ENCODE assay signal across 22 cellular contexts in the genomic region with DNA sequence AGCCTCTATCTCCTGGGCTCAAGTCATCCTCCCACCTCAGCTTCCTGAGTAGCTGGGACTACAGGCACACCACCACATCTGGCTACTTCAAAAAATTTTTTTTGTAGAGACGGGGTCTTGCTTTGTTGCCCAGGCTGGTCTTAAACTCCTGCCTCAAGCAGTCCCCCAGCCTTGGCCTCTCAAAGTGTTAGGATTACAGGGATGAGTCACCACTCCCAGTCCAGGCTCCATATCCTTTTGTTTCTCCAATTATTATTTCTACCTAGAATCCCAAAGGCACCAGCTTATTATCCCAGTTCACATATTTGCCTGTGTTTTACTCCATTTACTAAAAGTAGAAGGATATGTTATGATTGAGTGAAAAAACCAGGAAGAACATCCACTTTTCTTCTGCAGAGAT.
A peak's percentile ranks its signal among the peaks of the same experiment; 100 is the strongest.
DNase-seq lines count a peak whose midpoint lies in the region; ATAC-seq and TF ChIP-seq lines count a peak whose summit lies in the region.
"Had no signal": no experiment of that assay in that cellular context is flagged by ENCODE, and none has a peak within 500 bp of the region (broad histone marks: within the 10 kb centered on the region; RNA-seq: fewer than 3 reads in every experiment).

No MANE protein-coding gene starts in this region.

- H3K27ac Mint-ChIP-seq in stimulated activated naive CD8-positive, alpha-beta T cell treated with anti-CD3 and anti-CD28 coated beads, Interleukin-15, Interleukin-2, amounts not matched to agents 100 ng/mL and 50 ng/mL, for 24 hours, result peak overlapping the region; percentile 8
- H3K27ac Mint-ChIP-seq in stimulated activated naive CD8-positive, alpha-beta T cell treated with anti-CD3 and anti-CD28 coated beads, Interleukin-15, amount 100 ng/mL, for 72 hours, result peak overlapping the region in 1 of 2 donors; percentile 41
- H3K27ac Mint-ChIP-seq: CD4-positive, CD25-positive, alpha-beta regulatory T cell; T-helper 17 cell had no signal

- H3K27ac ChIP-seq in brain microvascular endothelial cell, result peak overlapping the region; percentile 81

- no peak for DNase-seq in stimulated activated naive CD8-positive, alpha-beta T cell treated with anti-CD3 and anti-CD28 coated beads, Interleukin-15, amount 100 ng/mL, for 72 hours
- DNase-seq in brain microvascular endothelial cell (no peak), middle frontal gyrus (ENCODE audit: extremely low spot score, low spot score) (peak; percentile 22), hepatic stellate cell (ENCODE audit: low spot score) (no peak), H4 (ENCODE audit: low spot score) (no peak), NCI-H128 (lab: John Stamatoyannopoulos, UW; ENCODE audit: unreplicated experiment) (no peak)
- DNase-seq: activated CD4-positive, alpha-beta T cell treated with anti-CD3 and anti-CD28 coated beads, Interleukin-2, amount 50 U/mL, for 48 hours; activated gamma-delta T cell; CD4-positive, CD25-positive, alpha-beta regulatory T cell; central memory CD4-positive, alpha-beta T cell; DMS 273 treated with DMSO at 0.1 percent for 48 hours; esophagus squamous epithelium; GOT3; mucosa of descending colon; NCI-H187 treated with DMSO at 0.1 percent for 48 hours; NCI-H774; stimulated activated CD8-positive, alpha-beta memory T cell treated with anti-CD3 and anti-CD28 coated beads, Interleukin-4, amount 100 ng/mL, for 48 hours; substantia nigra; T-helper 17 cell had no signal

- no peaks in the 10 kb centered on the region for H3K9me3 Mint-ChIP-seq in stimulated activated naive CD8-positive, alpha-beta T cell treated with anti-CD3 and anti-CD28 coated beads, Interleukin-15, Interleukin-2, amounts not matched to agents 100 ng/mL and 50 ng/mL, for 24 hours
- H3K9me3 Mint-ChIP-seq in stimulated activated naive CD8-positive, alpha-beta T cell treated with anti-CD3 and anti-CD28 coated beads, Interleukin-15, amount 100 ng/mL, for 72 hours, result no peaks in the 10 kb centered on the region
- H3K9me3 Mint-ChIP-seq: CD4-positive, CD25-positive, alpha-beta regulatory T cell had no signal

- no peak for ATAC-seq in stimulated activated naive CD8-positive, alpha-beta T cell treated with anti-CD3 and anti-CD28 coated beads, Interleukin-15, amount 100 ng/mL, for 72 hours
- no peak for ATAC-seq in HG02642 (IDR thresholded peaks at IDR 0.05; ENCODE audit: poor library complexity, unreplicated experiment)
- ATAC-seq: T-helper 17 cell had no signal

- H3K4me3 Mint-ChIP-seq in stimulated activated naive CD8-positive, alpha-beta T cell treated with anti-CD3 and anti-CD28 coated beads, Interleukin-15, Interleukin-2, amounts not matched to agents 100 ng/mL and 50 ng/mL, for 24 hours, result no peak overlapping the region
- H3K4me3 Mint-ChIP-seq in stimulated activated naive CD8-positive, alpha-beta T cell treated with anti-CD3 and anti-CD28 coated beads, Interleukin-15, amount 100 ng/mL, for 72 hours, result no peak overlapping the region
- H3K4me3 Mint-ChIP-seq: CD4-positive, CD25-positive, alpha-beta regulatory T cell; T-helper 17 cell had no signal

- H3K4me1 Mint-ChIP-seq in stimulated activated naive CD8-positive, alpha-beta T cell treated with anti-CD3 and anti-CD28 coated beads, Interleukin-15, Interleukin-2, amounts not matched to agents 100 ng/mL and 50 ng/mL, for 24 hours (ENCODE audit: low read depth), result peaks cover 8% of the 10 kb centered on the region
- H3K4me1 Mint-ChIP-seq in stimulated activated naive CD8-positive, alpha-beta T cell treated with anti-CD3 and anti-CD28 coated beads, Interleukin-15, amount 100 ng/mL, for 72 hours, result peaks cover 12% of the 10 kb centered on the region
- H3K4me1 Mint-ChIP-seq: CD4-positive, CD25-positive, alpha-beta regulatory T cell; T-helper 17 cell had no signal

- no peaks in the 10 kb centered on the region for H3K36me3 ChIP-seq in brain microvascular endothelial cell (replicated peaks)
- H3K36me3 ChIP-seq: esophagus squamous epithelium had no signal

- H3K4me3 ChIP-seq in brain microvascular endothelial cell (ENCODE audit: low read depth, low read length), result no peak overlapping the region
- H3K4me3 ChIP-seq: esophagus squamous epithelium, GM12878, mucosa of descending colon had no signal

- in situ Hi-C loops in brain microvascular endothelial cell (cut with HindIII; ENCODE audit: low pct_ligation_motif_present, low sequenced_read_pairs), result no loop called here

- H3K27me3 Mint-ChIP-seq in stimulated activated naive CD8-positive, alpha-beta T cell treated with anti-CD3 and anti-CD28 coated beads, Interleukin-15, Interleukin-2, amounts not matched to agents 100 ng/mL and 50 ng/mL, for 24 hours, result peaks cover 5% of the 10 kb centered on the region
- H3K27me3 Mint-ChIP-seq in stimulated activated naive CD8-positive, alpha-beta T cell treated with anti-CD3 and anti-CD28 coated beads, Interleukin-15, amount 100 ng/mL, for 72 hours, result peaks cover 26% of the 10 kb centered on the region
- H3K27me3 Mint-ChIP-seq: CD4-positive, CD25-positive, alpha-beta regulatory T cell; T-helper 17 cell had no signal

- no peaks in the 10 kb centered on the region for H3K36me3 Mint-ChIP-seq in stimulated activated naive CD8-positive, alpha-beta T cell treated with anti-CD3 and anti-CD28 coated beads, Interleukin-15, Interleukin-2, amounts not matched to agents 100 ng/mL and 50 ng/mL, for 24 hours (ENCODE audit: low read depth)
- H3K36me3 Mint-ChIP-seq: CD4-positive, CD25-positive, alpha-beta regulatory T cell had no signal

- no peak for TF ChIP-seq CTCF in brain microvascular endothelial cell (IDR thresholded peaks at IDR 0.05; ENCODE audit: low read depth, low read length, missing control alignments)

- no peaks in the 10 kb centered on the region for H3K27me3 ChIP-seq in brain microvascular endothelial cell (replicated peaks)
- H3K27me3 ChIP-seq: esophagus squamous epithelium had no signal
